Comparison of ENCODE assay signal across 1 cellular context in genomic region chr17:40399185-40399584, GRCh38.
TF ChIP-seq lines count a peak whose summit lies in the region.

No MANE protein-coding gene starts in this region.

TF ChIP-seq in GM23338, 12 proteins besides CTCF, POLR2A, EP300 and RAD21 (continued from another document):
- TF ChIP-seq ZNF462 (CRISPR knock-in tag; IDR thresholded peaks at IDR 0.05) (no peak), EZH2 (IDR thresholded peaks at IDR 0.05; ENCODE audit: low read depth, unreplicated experiment) (no peak)
